In the genomic region with DNA sequence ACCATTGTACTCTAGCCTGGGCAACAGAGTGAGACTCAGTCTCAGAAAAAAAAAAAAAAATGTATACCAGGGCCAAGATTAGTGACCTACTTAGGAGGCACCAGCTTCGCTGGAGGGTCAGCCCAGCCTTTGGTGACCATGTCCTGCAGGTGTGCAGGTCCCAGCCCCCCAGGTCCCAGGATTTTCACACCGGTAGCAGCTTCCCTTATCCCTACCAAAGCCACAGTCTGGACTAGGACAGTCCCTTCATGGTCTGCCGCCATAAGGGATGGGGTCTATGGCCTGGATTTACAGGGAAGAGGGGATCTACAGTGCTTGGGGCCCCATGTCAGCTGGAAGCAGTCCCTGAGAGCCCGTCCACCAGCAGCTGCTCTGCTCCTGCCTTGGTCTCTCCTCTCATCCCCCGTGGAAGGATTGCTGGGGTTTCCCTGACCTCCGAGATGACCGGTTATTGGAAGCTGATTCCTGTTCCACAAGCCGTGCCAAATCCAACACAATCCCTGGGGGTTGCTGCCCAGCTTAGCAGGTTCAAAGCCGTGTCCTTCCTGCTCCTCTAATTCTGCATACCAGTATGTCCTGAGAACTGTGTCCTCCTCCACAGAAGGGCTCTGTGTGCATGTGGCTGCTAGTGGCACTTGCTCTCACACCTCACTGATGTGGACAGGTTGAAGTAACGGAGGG, we compare ENCODE assay signal across 36 cellular contexts. TPM values are rescaled to one million over a fixed set of nuclear protein-coding genes. Genes with fewer than 3 reads are reported as not detected.
"Had no signal": no experiment of that assay in that cellular context is flagged by ENCODE, and none has a peak within 500 bp of the region (broad histone marks: within the 10 kb centered on the region; RNA-seq: fewer than 3 reads in every experiment).

No MANE protein-coding gene starts in this region.

- DNase-seq: activated CD4-positive, CD25-positive, alpha-beta regulatory T cell treated with anti-CD3 and anti-CD28 coated beads, Interleukin-2, amount 50 U/mL, for 72 hours; activated CD8-positive, alpha-beta memory T cell treated with anti-CD3 and anti-CD28 coated beads, Interleukin-2, amount 50 U/mL, for 48 hours; activated gamma-delta T cell; activated naive CD4-positive, alpha-beta T cell treated with anti-CD3 and anti-CD28 coated beads, Interleukin-2, amount 10 ng/mL, durations not matched to agents 7 days and 5 days; activated naive CD8-positive, alpha-beta T cell treated with anti-CD3 and anti-CD28 coated beads, Interleukin-2, amount 10 ng/mL, durations not matched to agents 7 days and 5 days; activated T-cell treated with anti-CD3 and anti-CD28 coated beads, Interleukin-2, amount 50 U/mL, for 24 hours; caudate nucleus; effector CD8-positive, alpha-beta T cell; erythroblast; gastrocnemius medialis; glutamatergic neuron; kidney; left lung; ovary; sigmoid colon; SK-N-SH; small intestine; stimulated activated CD4-positive, alpha-beta T cell treated with anti-CD3 and anti-CD28 coated beads, Interleukin-2, amount 100 ng/mL, for 24 hours; stimulated activated naive B cell treated with anti-CD40 and anti-IgM and Interleukin-4, amounts not matched to agents 10 μg/mL and 1 μg/mL and 100 μg/mL, for 72 hours; stomach; SW 1271; T-helper 9 cell; tibial artery; upper lobe of right lung had no signal

- H3K9me3 Mint-ChIP-seq: activated CD4-positive, alpha-beta T cell treated with anti-CD3 and anti-CD28 coated beads, Interleukin-2, amount 10 ng/mL, durations not matched to agents 24 days and 14 days; activated naive CD4-positive, alpha-beta T cell treated with anti-CD3 and anti-CD28 coated beads, Interleukin-2, amount 10 ng/mL, durations not matched to agents 7 days and 5 days; activated naive CD8-positive, alpha-beta T cell treated with anti-CD3 and anti-CD28 coated beads, Interleukin-2, amount 10 ng/mL, durations not matched to agents 7 days and 5 days; activated T-cell treated with anti-CD3 and anti-CD28 coated beads, Interleukin-2, amount 50 U/mL, for 24 hours; brain; dendritic cell treated with granulocyte-macrophage colony-stimulating factor and Interleukin-4, amounts not matched to agents 40 ng/mL and 50 ng/mL, for 4 days; nephron; stimulated activated naive B cell treated with anti-CD40 and anti-IgM and Interleukin-4, amounts not matched to agents 10 μg/mL and 1 μg/mL and 100 μg/mL, for 72 hours; T-helper 1 cell treated with Interleukin-12 subunit alpha and Interleukin-12 subunit beta and Interleukin-4 antibody, amounts not matched to agents 30 μg/mL and 1 μg/mL, for 36 hours had no signal

- H3K9me3 ChIP-seq: ascending aorta, gastrocnemius medialis, left lung, neutrophil, ovary, sigmoid colon, SK-N-SH, stomach, suprapubic skin, tibial artery, upper lobe of right lung had no signal

- H3K4me3 ChIP-seq: ascending aorta, gastrocnemius medialis, left lung, ovary, sigmoid colon, stomach, suprapubic skin, tibial artery, upper lobe of right lung had no signal

- H3K27ac Mint-ChIP-seq: activated CD4-positive, alpha-beta T cell treated with anti-CD3 and anti-CD28 coated beads, Interleukin-2, amount 10 ng/mL, durations not matched to agents 24 days and 14 days; activated naive CD4-positive, alpha-beta T cell treated with anti-CD3 and anti-CD28 coated beads, Interleukin-2, amount 10 ng/mL, durations not matched to agents 7 days and 5 days; activated naive CD8-positive, alpha-beta T cell treated with anti-CD3 and anti-CD28 coated beads, Interleukin-2, amount 10 ng/mL, durations not matched to agents 7 days and 5 days; activated T-cell treated with anti-CD3 and anti-CD28 coated beads, Interleukin-2, amount 50 U/mL, for 24 hours; brain; dendritic cell treated with granulocyte-macrophage colony-stimulating factor and Interleukin-4, amounts not matched to agents 40 ng/mL and 50 ng/mL, for 4 days; nephron; progenitor cell of endocrine pancreas; T-helper 1 cell treated with Interleukin-12 subunit alpha and Interleukin-12 subunit beta and Interleukin-4 antibody, amounts not matched to agents 30 μg/mL and 1 μg/mL, for 36 hours had no signal

- H3K4me1 ChIP-seq: ascending aorta, gastrocnemius medialis, left lung, sigmoid colon, stomach, suprapubic skin, tibial artery, upper lobe of right lung had no signal

- H3K4me3 Mint-ChIP-seq: activated CD4-positive, alpha-beta T cell treated with anti-CD3 and anti-CD28 coated beads, Interleukin-2, amount 10 ng/mL, durations not matched to agents 24 days and 14 days; activated naive CD4-positive, alpha-beta T cell treated with anti-CD3 and anti-CD28 coated beads, Interleukin-2, amount 10 ng/mL, durations not matched to agents 7 days and 5 days; activated naive CD8-positive, alpha-beta T cell treated with anti-CD3 and anti-CD28 coated beads, Interleukin-2, amount 10 ng/mL, durations not matched to agents 7 days and 5 days; activated T-cell treated with anti-CD3 and anti-CD28 coated beads, Interleukin-2, amount 50 U/mL, for 24 hours; brain; dendritic cell treated with granulocyte-macrophage colony-stimulating factor and Interleukin-4, amounts not matched to agents 40 ng/mL and 50 ng/mL, for 4 days; nephron; stimulated activated naive B cell treated with anti-CD40 and anti-IgM and Interleukin-4, amounts not matched to agents 10 μg/mL and 1 μg/mL and 100 μg/mL, for 72 hours; T-helper 1 cell treated with Interleukin-12 subunit alpha and Interleukin-12 subunit beta and Interleukin-4 antibody, amounts not matched to agents 30 μg/mL and 1 μg/mL, for 36 hours had no signal

- H3K4me1 Mint-ChIP-seq: activated CD4-positive, alpha-beta T cell treated with anti-CD3 and anti-CD28 coated beads, Interleukin-2, amount 10 ng/mL, durations not matched to agents 24 days and 14 days; activated naive CD4-positive, alpha-beta T cell treated with anti-CD3 and anti-CD28 coated beads, Interleukin-2, amount 10 ng/mL, durations not matched to agents 7 days and 5 days; activated naive CD8-positive, alpha-beta T cell treated with anti-CD3 and anti-CD28 coated beads, Interleukin-2, amount 10 ng/mL, durations not matched to agents 7 days and 5 days had no signal

- H3K9ac ChIP-seq: SK-N-SH had no signal

- H3K27me3 ChIP-seq: ascending aorta, gastrocnemius medialis, left lung, neutrophil, ovary, sigmoid colon, stomach, suprapubic skin, tibial artery, upper lobe of right lung had no signal

- H3K27me3 Mint-ChIP-seq: activated CD4-positive, alpha-beta T cell treated with anti-CD3 and anti-CD28 coated beads, Interleukin-2, amount 10 ng/mL, durations not matched to agents 24 days and 14 days; activated naive CD4-positive, alpha-beta T cell treated with anti-CD3 and anti-CD28 coated beads, Interleukin-2, amount 10 ng/mL, durations not matched to agents 7 days and 5 days; activated naive CD8-positive, alpha-beta T cell treated with anti-CD3 and anti-CD28 coated beads, Interleukin-2, amount 10 ng/mL, durations not matched to agents 7 days and 5 days; activated T-cell treated with anti-CD3 and anti-CD28 coated beads, Interleukin-2, amount 50 U/mL, for 24 hours; brain; dendritic cell treated with granulocyte-macrophage colony-stimulating factor and Interleukin-4, amounts not matched to agents 40 ng/mL and 50 ng/mL, for 4 days; progenitor cell of endocrine pancreas; stimulated activated naive B cell treated with anti-CD40 and anti-IgM and Interleukin-4, amounts not matched to agents 10 μg/mL and 1 μg/mL and 100 μg/mL, for 72 hours had no signal

- H3K4me2 ChIP-seq: SK-N-SH had no signal

- ATAC-seq: gastrocnemius medialis; left lung; stimulated activated naive B cell treated with anti-CD40 and anti-IgM and Interleukin-4, amounts not matched to agents 10 μg/mL and 1 μg/mL and 100 μg/mL, for 72 hours had no signal

- FAIRE-seq: endometrium, kidney, small intestine, TTC549 had no signal

- H3K36me3 ChIP-seq: ovary had no signal

- H3K27ac ChIP-seq: ascending aorta, gastrocnemius medialis, left lung, neutrophil, ovary, sigmoid colon, stomach, suprapubic skin, tibial artery, upper lobe of right lung had no signal

RNA-seq across cellular contexts. Expression of gene DENND2A, which starts 44.9 kb away (rescaled TPM):
- total RNA-seq: activated CD4-positive, alpha-beta T cell treated with anti-CD3 and anti-CD28 coated beads, Interleukin-2, amount 10 ng/mL, durations not matched to agents 24 days and 14 days; activated CD8-positive, alpha-beta memory T cell treated with anti-CD3 and anti-CD28 coated beads for 36 hours; activated naive CD8-positive, alpha-beta T cell treated with anti-CD3 and anti-CD28 coated beads, Interleukin-2, amount 10 ng/mL, durations not matched to agents 7 days and 5 days had no signal
